ENCODE assay signal across 14 cellular contexts in the genomic region with DNA sequence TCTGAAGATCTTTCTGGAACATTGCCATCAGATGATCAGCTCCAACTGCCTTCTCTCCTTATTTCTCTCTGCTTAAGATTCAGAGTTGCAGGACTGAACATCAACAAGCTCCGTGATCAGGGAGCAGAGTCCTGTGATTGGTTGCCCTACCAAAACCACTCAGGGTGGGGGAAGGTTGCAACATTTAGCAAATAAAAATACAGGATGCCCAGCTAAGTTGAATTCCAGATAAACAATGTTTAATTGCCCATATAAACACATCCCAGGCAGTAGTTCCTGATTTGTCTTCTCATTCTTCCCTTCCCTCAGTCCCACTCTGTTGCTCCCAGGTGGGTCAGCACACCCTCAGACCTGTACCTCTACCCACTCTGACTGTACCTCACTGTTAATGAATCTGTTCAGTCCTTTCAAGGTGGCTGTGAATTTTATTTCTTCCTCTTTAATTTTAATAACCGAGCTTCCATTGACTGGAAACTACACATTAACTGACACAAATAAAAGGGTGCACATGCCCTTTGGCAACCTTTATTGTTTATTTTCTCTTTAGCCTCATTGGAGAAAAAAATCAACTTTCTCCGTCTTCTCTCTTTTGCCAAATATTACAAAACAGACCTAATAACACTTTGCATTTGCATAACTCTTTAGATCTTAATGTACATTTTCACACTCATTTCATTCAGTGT.
DNase-seq lines count a peak whose midpoint lies in the region; ATAC-seq and TF ChIP-seq lines count a peak whose summit lies in the region.
"Had no signal": no experiment of that assay in that cellular context is flagged by ENCODE, and none has a peak within 500 bp of the region (broad histone marks: within the 10 kb centered on the region; RNA-seq: fewer than 3 reads in every experiment).

No MANE protein-coding gene starts in this region.

- H3K9ac ChIP-seq in KMS-11: no peak overlapping the region

- peak overlapping the region; percentile 90; the same call in 1 of the 2 replicates for H3K4me2 ChIP-seq in KMS-11

- no peak overlapping the region for H2AFZ ChIP-seq in KMS-11 (ENCODE audit: low read depth)

- H3K4me1 ChIP-seq in KMS-11 (ENCODE audit: low read depth, poor library complexity, severe bottlenecking): peaks cover 30% of the 10 kb centered on the region
- H3K4me1 ChIP-seq in vagina: peaks cover 21% of the 10 kb centered on the region

- no peaks in the 10 kb centered on the region for H3K9me3 ChIP-seq in vagina
- H3K9me3 ChIP-seq: SJSA1 had no signal

- DNase-seq in amniotic epithelial cell (ENCODE audit: low read depth) (peak; percentile 42), left lobe of liver (ENCODE audit: low spot score) (peak; percentile 71), vagina (ENCODE audit: extremely low spot score in 2 of 2) (no peak), foreskin fibroblast (no peak), GM13977 (ENCODE audit: low spot score) (no peak)
- DNase-seq: DMS 273 treated with DMSO at 0.1 percent for 48 hours, DND-41, NCI-H1105, NCI-H1694 had no signal

- intact Hi-C loops in vagina (cut with DNase I): no loop called here

- H4K20me1 ChIP-seq in KMS-11 (ENCODE audit: insufficient read depth): no peaks in the 10 kb centered on the region

- TF ChIP-seq CTCF in KMS-11 (conservative IDR thresholded peaks at IDR 0.05; ENCODE audit: low read depth, low read length) (no peak), vagina (IDR thresholded peaks at IDR 0.05) (no peak), foreskin fibroblast (IDR thresholded peaks at IDR 0.05; ENCODE audit: low read depth, low read length) (no peak), GM13977 (IDR thresholded peaks at IDR 0.05; ENCODE audit: extremely low read depth, insufficient read depth, missing control alignments) (no peak)

- ATAC-seq in left lobe of liver: peak; percentile 78
- ATAC-seq in HG02610 (IDR thresholded peaks at IDR 0.05; ENCODE audit: unreplicated experiment): no peak
- ATAC-seq: Panc1 had no signal

- H3K4me3 ChIP-seq in KMS-11 (IDR thresholded peaks at IDR 0.05; ENCODE audit: insufficient read depth, low read depth, low read length): no peak overlapping the region
- H3K4me3 ChIP-seq in vagina: no peak overlapping the region
- no peak overlapping the region for H3K4me3 ChIP-seq in foreskin fibroblast (ENCODE audit: low read depth in 1 of 2, low read length in 2 of 2)
- H3K4me3 ChIP-seq: SJSA1 had no signal

- no peaks in the 10 kb centered on the region for H3K36me3 ChIP-seq in KMS-11 (ENCODE audit: insufficient read depth)
- no peaks in the 10 kb centered on the region for H3K36me3 ChIP-seq in vagina
- H3K36me3 ChIP-seq: SJSA1 had no signal

- H3K27me3 ChIP-seq in KMS-11 (ENCODE audit: insufficient read depth, low read depth) (no peaks in the 10 kb centered on the region), vagina (no peaks in the 10 kb centered on the region)
- H3K27me3 ChIP-seq: SJSA1 had no signal

- in situ Hi-C loops in GM13977 (cut with MboI; ENCODE audit: low pct_unique_long_range_greater_than_20kb, low sequenced_read_pairs, unreplicated experiment): no loop called here

- TF ChIP-seq POLR2A in vagina (IDR thresholded peaks at IDR 0.05): no peak

- no peak overlapping the region for H3K27ac ChIP-seq in KMS-11
- H3K27ac ChIP-seq in vagina: peak overlapping the region; percentile 65
- H3K27ac ChIP-seq: C4-2B, SJSA1 had no signal

- H3K79me2 ChIP-seq in KMS-11 (ENCODE audit: insufficient read depth, low read depth): no peaks in the 10 kb centered on the region

Comparison
In these comparisons a context has a peak if more than half of its experiments do, and no peak if none do; other contexts are left out.
1. DNase-seq: peak in amniotic epithelial cell (single experiment) and left lobe of liver (single experiment); none in vagina (0 of 2), foreskin fibroblast (0 of 2) and GM13977 (single experiment).